11 cellular contexts compared by ENCODE assay signal in genomic region chr20:5652626-5653573, GRCh38. TPM values are rescaled to one million over a fixed set of nuclear protein-coding genes. Genes with fewer than 3 reads are reported as not detected.
DNase-seq lines count a peak whose midpoint lies in the region; ATAC-seq lines count a peak whose summit lies in the region.
"Had no signal": no experiment of that assay in that cellular context is flagged by ENCODE, and none has a peak within 500 bp of the region (broad histone marks: within the 10 kb centered on the region; RNA-seq: fewer than 3 reads in every experiment).

No MANE protein-coding gene starts in this region.

- no peaks in the 10 kb centered on the region for H3K27me3 Mint-ChIP-seq in T-helper 2 cell treated with Interferon-gamma antibody and Interleukin-4, amounts not matched to agents 5 μg/mL and 100 μg/mL, for 36 hours (ENCODE audit: low read depth)

- peak overlapping the region; percentile 73 for H3K27ac Mint-ChIP-seq in T-helper 2 cell treated with Interferon-gamma antibody and Interleukin-4, amounts not matched to agents 5 μg/mL and 100 μg/mL, for 36 hours

- in situ Hi-C loops in GM23248 (cut with MboI), result no loop called here

- peaks cover 2% of the 10 kb centered on the region for H3K36me3 Mint-ChIP-seq in T-helper 2 cell treated with Interferon-gamma antibody and Interleukin-4, amounts not matched to agents 5 μg/mL and 100 μg/mL, for 36 hours (ENCODE audit: low read depth)
- H3K36me3 Mint-ChIP-seq: CD8-positive, alpha-beta memory T cell had no signal

- peak overlapping the region; percentile 55 for H3K9ac ChIP-seq in GM23248

- peaks cover 40% of the 10 kb centered on the region for H3F3A ChIP-seq in GM23248 (ENCODE audit: insufficient read depth)

- no peaks in the 10 kb centered on the region for H3K79me2 ChIP-seq in GM23248 (ENCODE audit: insufficient read depth)

- no peak overlapping the region for H3K4me3 ChIP-seq in GM23248
- H3K4me3 ChIP-seq: stomach had no signal

- H3K4me1 Mint-ChIP-seq in T-helper 2 cell treated with Interferon-gamma antibody and Interleukin-4, amounts not matched to agents 5 μg/mL and 100 μg/mL, for 36 hours (ENCODE audit: low read depth), result peaks cover 6% of the 10 kb centered on the region

- H3K27me3 ChIP-seq in GM23248 (replicated peaks; ENCODE audit: insufficient read depth), result no peaks in the 10 kb centered on the region
- H3K27me3 ChIP-seq: stomach had no signal

- peaks cover 3% of the 10 kb centered on the region for H3K9me3 Mint-ChIP-seq in T-helper 2 cell treated with Interferon-gamma antibody and Interleukin-4, amounts not matched to agents 5 μg/mL and 100 μg/mL, for 36 hours
- H3K9me3 Mint-ChIP-seq: CD8-positive, alpha-beta memory T cell had no signal

- DNase-seq in A172 (ENCODE audit: low spot score) (peak; percentile 55), GM23248 (peak; percentile 91), iris pigment epithelial cell (ENCODE audit: low read depth) (peak; percentile 96), kidney tubule cell (ENCODE audit: low spot score) (no peak), NCI-H1092 treated with DMSO at 0.1 percent for 48 hours (lab: John Stamatoyannopoulos, UW) (no peak)
- no peak for DNase-seq in T-helper 2 cell treated with Interferon-gamma antibody and Interleukin-4, amounts not matched to agents 5 μg/mL and 100 μg/mL, for 36 hours (ENCODE audit: low spot score)
- DNase-seq: CD8-positive, alpha-beta memory T cell; NCI-H187 treated with DMSO at 0.1 percent for 48 hours; stomach had no signal

- H3K9me3 ChIP-seq in GM23248 (ENCODE audit: low read depth), result no peaks in the 10 kb centered on the region
- H3K9me3 ChIP-seq: stomach had no signal

- H2AFZ ChIP-seq in GM23248, result no peak overlapping the region

- H3K27ac ChIP-seq in GM23248, result peak overlapping the region; percentile 95

- no peaks in the 10 kb centered on the region for H4K20me1 ChIP-seq in GM23248 (ENCODE audit: insufficient read depth)

- peaks cover 45% of the 10 kb centered on the region for H3K4me1 ChIP-seq in GM23248 (ENCODE audit: insufficient read depth)

- no peaks in the 10 kb centered on the region for H3K36me3 ChIP-seq in GM23248 (ENCODE audit: low read depth)
- H3K36me3 ChIP-seq: stomach had no signal

- WGBS in GM23248 (ENCODE audit: low coverage in 1 of 2, low lambda C conversion rate in 2 of 2, missing lambda C conversion rate in 2 of 2), 2 experiments, result 65 to 69% methylated on average over 8 of the region's 8 CpGs

- no peaks in the 10 kb centered on the region for H3K9me2 ChIP-seq in GM23248 (ENCODE audit: insufficient read depth)

- H3K4me2 ChIP-seq in GM23248 (ENCODE audit: unreplicated experiment), result no peak overlapping the region

- peak overlapping the region; percentile 3 for H3K4me3 Mint-ChIP-seq in T-helper 2 cell treated with Interferon-gamma antibody and Interleukin-4, amounts not matched to agents 5 μg/mL and 100 μg/mL, for 36 hours
- H3K4me3 Mint-ChIP-seq: CD8-positive, alpha-beta memory T cell had no signal

- ATAC-seq in HG02623 (IDR thresholded peaks at IDR 0.05; ENCODE audit: unreplicated experiment), result no peak
- ATAC-seq in GM21381 (IDR thresholded peaks at IDR 0.05; ENCODE audit: unreplicated experiment), result no peak

RNA-seq across cellular contexts. Expression of gene GPCPD1, which starts 42.1 kb away (rescaled TPM):
- 6.9 and 7.6 TPM in 2 replicates for total RNA-seq in A172 (2014; rRNA removed; shearing (Covaris generic))
- total RNA-seq in GM23248 (2014; rRNA removed; shearing (Covaris generic)), result 20.9 and 29.7 TPM in 2 replicates
- polyA plus RNA-seq in GM23248 (2016; fragmentation: Nextera tagmentation; extraction: Ambion mirVana), result 21.4 and 24.5 TPM in 2 replicates

Comparison
In these comparisons a context has a peak if more than half of its experiments do, and no peak if none do; other contexts are left out.
1. DNase-seq: peak in A172 (single experiment), GM23248 (single experiment) and iris pigment epithelial cell (single experiment); none in T-helper 2 cell treated with Interferon-gamma antibody and Interleukin-4, amounts not matched to agents 5 μg/mL and 100 μg/mL, for 36 hours (single experiment), kidney tubule cell (single experiment) and NCI-H1092 treated with DMSO at 0.1 percent for 48 hours (single experiment).